ENCODE assay signal across 1 cellular context in the genomic region with DNA sequence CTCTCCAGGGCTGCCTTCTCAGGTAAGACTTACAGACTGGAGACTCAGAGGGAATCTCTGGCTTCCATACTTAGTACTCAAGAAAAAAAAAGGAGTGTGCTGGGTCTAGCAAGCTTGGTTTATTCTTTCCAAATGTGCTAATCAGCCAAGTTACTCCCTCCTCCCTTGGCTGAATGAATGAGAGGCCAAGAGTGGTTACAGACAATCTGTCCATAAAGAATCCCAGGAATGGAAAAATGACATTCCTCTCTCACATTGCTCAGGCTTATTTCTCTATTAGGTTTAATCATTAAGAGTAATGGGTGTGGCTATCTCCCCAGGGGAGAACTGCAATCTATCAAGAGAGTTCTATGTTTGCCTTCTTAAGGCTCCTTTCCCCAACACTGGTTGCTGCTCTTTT.
TF ChIP-seq lines count a peak whose summit lies in the region.

No MANE protein-coding gene starts in this region.

TF ChIP-seq in A549, 52 proteins besides CTCF, POLR2A, EP300 and RAD21 (continued from another document):
- TF ChIP-seq, protein P1, sequence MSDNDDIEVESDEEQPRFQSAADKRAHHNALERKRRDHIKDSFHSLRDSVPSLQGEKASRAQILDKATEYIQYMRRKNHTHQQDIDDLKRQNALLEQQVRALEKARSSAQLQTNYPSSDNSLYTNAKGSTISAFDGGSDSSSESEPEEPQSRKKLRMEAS (IDR thresholded peaks at IDR 0.05), result no peak
